Comparison of ENCODE assay signal across 8 cellular contexts in genomic region chr22:46044718-46045458, GRCh38.
DNase-seq lines count a peak whose midpoint lies in the region; ATAC-seq and TF ChIP-seq lines count a peak whose summit lies in the region.

No MANE protein-coding gene starts in this region.

- no peaks in the 10 kb centered on the region for H3K9me3 Mint-ChIP-seq in nephron

- ATAC-seq in GM21381 (IDR thresholded peaks at IDR 0.05; ENCODE audit: unreplicated experiment) (no peak), HG03196 (IDR thresholded peaks at IDR 0.05; ENCODE audit: unreplicated experiment) (no peak)

- H3K27ac Mint-ChIP-seq in nephron = peak overlapping the region; percentile 61 to 92 (median 77)

- H3K36me3 Mint-ChIP-seq in nephron (ENCODE audit: low read depth) = no peaks in the 10 kb centered on the region

- H3K27me3 Mint-ChIP-seq in nephron (ENCODE audit: low read depth) = no peaks in the 10 kb centered on the region

- TF ChIP-seq CTCF in WI38 (IDR thresholded peaks at IDR 0.05; ENCODE audit: low read depth, low read length) (no peak), fibroblast of mammary gland (conservative IDR thresholded peaks at IDR 0.05; ENCODE audit: control insufficient read depth, insufficient read depth, low read depth, low read length) (no peak), nephron (IDR thresholded peaks at IDR 0.05; ENCODE audit: unreplicated experiment in 3 of 3) (no peak), GM13976 (IDR thresholded peaks at IDR 0.05; ENCODE audit: borderline replicate concordance, control extremely low read depth, extremely low read depth, insufficient read depth, missing control alignments) (no peak)

- H3K4me3 Mint-ChIP-seq in nephron = peak overlapping the region; percentile 82 to 86 (median 85)

- H3K4me1 Mint-ChIP-seq in nephron = peaks cover 15% of the 10 kb centered on the region

- DNase-seq in COLO668 (lab: John Stamatoyannopoulos, UW; ENCODE audit: unreplicated experiment) = peak; percentile 60
- DNase-seq in fibroblast of mammary gland (ENCODE audit: low read depth) = no peak
- no peak for DNase-seq in NCI-H345 (lab: John Stamatoyannopoulos, UW)
- no peak for DNase-seq in GM13976 (ENCODE audit: low spot score)

- peak overlapping the region; percentile 71 for H3K4me3 ChIP-seq in WI38 (ENCODE audit: low read depth, low read length)
- H3K4me3 ChIP-seq in fibroblast of mammary gland (ENCODE audit: control insufficient read depth, low read depth, low read length) = peak overlapping the region; percentile 49

- in situ Hi-C loops in GM13976 (cut with MboI; ENCODE audit: low sequenced_read_pairs, unreplicated experiment) = no loop called here
